21 cellular contexts compared by ENCODE assay signal in the genomic region with DNA sequence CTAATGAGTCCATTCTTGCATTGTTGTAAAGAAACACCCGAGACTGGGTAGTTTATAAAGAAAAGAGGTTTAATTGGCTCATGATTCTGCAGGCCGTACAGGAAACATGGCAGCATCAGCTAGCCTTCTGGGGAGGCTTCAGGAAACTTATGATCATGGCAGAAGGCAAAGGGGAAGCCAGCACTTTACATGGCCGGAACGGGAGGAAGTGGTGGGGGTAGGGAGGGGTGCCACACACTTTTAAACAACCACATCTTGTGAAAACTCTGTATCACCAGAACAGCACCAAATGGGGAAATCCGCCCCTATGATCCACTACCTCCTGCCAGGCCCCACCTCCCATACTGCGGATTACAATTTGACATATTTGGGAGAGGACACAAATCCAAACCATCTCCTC. TPM values are rescaled to one million over a fixed set of nuclear protein-coding genes. Genes with fewer than 3 reads are reported as not detected.
"Had no signal": no experiment of that assay in that cellular context is flagged by ENCODE, and none has a peak within 500 bp of the region (broad histone marks: within the 10 kb centered on the region; RNA-seq: fewer than 3 reads in every experiment).

No MANE protein-coding gene starts in this region.

- H3K4me3 ChIP-seq: ovary, psoas muscle, vagina had no signal

- H3K27ac ChIP-seq: ovary, psoas muscle, vagina had no signal

- H3K9me3 Mint-ChIP-seq: activated CD4-positive, alpha-beta T cell treated with anti-CD3 and anti-CD28 coated beads, Interleukin-2, amount 10 ng/mL, durations not matched to agents 7 days and 5 days; activated T-cell treated with anti-CD3 and anti-CD28 coated beads, Interleukin-2, amount 50 U/mL, for 24 hours; activated T-helper 2 cell treated with anti-CD3 and anti-CD28 coated beads, Interferon-gamma antibody, Interleukin-2, Interleukin-4, amounts not matched to agents 10 μg/mL and 5 μg/mL and 100 μg/mL, durations not matched to agents 14 hours and 24 hours and 36 hours had no signal

- H3K27me3 ChIP-seq: ovary, vagina had no signal

- H3K36me3 ChIP-seq: ovary, vagina had no signal

- H3K27ac Mint-ChIP-seq: activated CD4-positive, alpha-beta T cell treated with anti-CD3 and anti-CD28 coated beads, Interleukin-2, amount 10 ng/mL, durations not matched to agents 7 days and 5 days; activated CD8-positive, alpha-beta T cell treated with anti-CD3 and anti-CD28 coated beads, Interleukin-2, amount 10 ng/mL, durations not matched to agents 7 days and 5 days; activated naive CD4-positive, alpha-beta T cell treated with anti-CD3 and anti-CD28 coated beads for 36 hours; activated T-cell treated with anti-CD3 and anti-CD28 coated beads, Interleukin-2, amount 50 U/mL, for 24 hours; activated T-helper 2 cell treated with anti-CD3 and anti-CD28 coated beads, Interferon-gamma antibody, Interleukin-2, Interleukin-4, amounts not matched to agents 10 μg/mL and 5 μg/mL and 100 μg/mL, durations not matched to agents 14 hours and 24 hours and 36 hours; stimulated activated naive CD8-positive, alpha-beta T cell treated with anti-CD3 and anti-CD28 coated beads, Interleukin-15, Interleukin-2, amounts not matched to agents 100 ng/mL and 50 ng/mL, for 24 hours; T-helper 2 cell treated with Interferon-gamma antibody and Interleukin-4, amounts not matched to agents 5 μg/mL and 100 μg/mL, for 36 hours had no signal

- H3K4me3 Mint-ChIP-seq: activated CD4-positive, alpha-beta T cell treated with anti-CD3 and anti-CD28 coated beads, Interleukin-2, amount 10 ng/mL, durations not matched to agents 7 days and 5 days; activated CD8-positive, alpha-beta T cell treated with anti-CD3 and anti-CD28 coated beads, Interleukin-2, amount 10 ng/mL, durations not matched to agents 7 days and 5 days; activated naive CD4-positive, alpha-beta T cell treated with anti-CD3 and anti-CD28 coated beads for 36 hours; activated T-cell treated with anti-CD3 and anti-CD28 coated beads, Interleukin-2, amount 50 U/mL, for 24 hours; brain; stimulated activated naive CD8-positive, alpha-beta T cell treated with anti-CD3 and anti-CD28 coated beads, Interleukin-15, Interleukin-2, amounts not matched to agents 100 ng/mL and 50 ng/mL, for 24 hours; T-helper 2 cell treated with Interferon-gamma antibody and Interleukin-4, amounts not matched to agents 5 μg/mL and 100 μg/mL, for 36 hours had no signal

- H3K9me3 ChIP-seq: ovary, psoas muscle, vagina had no signal

- H3K27me3 Mint-ChIP-seq: brain had no signal

- H3K4me1 ChIP-seq: psoas muscle, vagina had no signal

- H3K4me1 Mint-ChIP-seq: activated CD4-positive, alpha-beta T cell treated with anti-CD3 and anti-CD28 coated beads, Interleukin-2, amount 10 ng/mL, durations not matched to agents 7 days and 5 days had no signal

- DNase-seq: activated CD4-positive, alpha-beta T cell treated with anti-CD3 and anti-CD28 coated beads, Interleukin-2, amount 10 ng/mL, durations not matched to agents 7 days and 5 days; activated CD8-positive, alpha-beta T cell treated with anti-CD3 and anti-CD28 coated beads, Interleukin-2, amount 10 ng/mL, durations not matched to agents 7 days and 5 days; activated naive CD4-positive, alpha-beta T cell treated with anti-CD3 and anti-CD28 coated beads for 36 hours; activated T-cell treated with anti-CD3 and anti-CD28 coated beads, Interleukin-2, amount 50 U/mL, for 24 hours; anterior cingulate cortex; caudate nucleus; erythroblast; hypothalamus; mammary epithelial cell; ovary; psoas muscle; right cardiac atrium; stimulated activated CD4-positive, alpha-beta T cell treated with anti-CD3 and anti-CD28 coated beads, Interleukin-2, amount 100 ng/mL, for 24 hours; trophoblast cell had no signal

- ATAC-seq: activated CD8-positive, alpha-beta T cell treated with anti-CD3 and anti-CD28 coated beads, Interleukin-2, amount 10 ng/mL, durations not matched to agents 7 days and 5 days; left lobe of liver; psoas muscle; right cardiac atrium had no signal

RNA-seq across cellular contexts. Expression of gene NOS1AP, which starts 43.9 kb away (rescaled TPM):
- total RNA-seq: activated CD8-positive, alpha-beta T cell treated with anti-CD3 and anti-CD28 coated beads, Interleukin-2, amount 10 ng/mL, durations not matched to agents 7 days and 5 days; activated T-helper 2 cell treated with anti-CD3 and anti-CD28 coated beads, Interferon-gamma antibody, Interleukin-2, Interleukin-4, amounts not matched to agents 10 μg/mL and 5 μg/mL and 100 μg/mL, durations not matched to agents 14 hours and 24 hours and 36 hours had no signal
- polyA plus RNA-seq: keratinocyte had no signal
